15 cellular contexts compared by ENCODE assay signal in the genomic region with DNA sequence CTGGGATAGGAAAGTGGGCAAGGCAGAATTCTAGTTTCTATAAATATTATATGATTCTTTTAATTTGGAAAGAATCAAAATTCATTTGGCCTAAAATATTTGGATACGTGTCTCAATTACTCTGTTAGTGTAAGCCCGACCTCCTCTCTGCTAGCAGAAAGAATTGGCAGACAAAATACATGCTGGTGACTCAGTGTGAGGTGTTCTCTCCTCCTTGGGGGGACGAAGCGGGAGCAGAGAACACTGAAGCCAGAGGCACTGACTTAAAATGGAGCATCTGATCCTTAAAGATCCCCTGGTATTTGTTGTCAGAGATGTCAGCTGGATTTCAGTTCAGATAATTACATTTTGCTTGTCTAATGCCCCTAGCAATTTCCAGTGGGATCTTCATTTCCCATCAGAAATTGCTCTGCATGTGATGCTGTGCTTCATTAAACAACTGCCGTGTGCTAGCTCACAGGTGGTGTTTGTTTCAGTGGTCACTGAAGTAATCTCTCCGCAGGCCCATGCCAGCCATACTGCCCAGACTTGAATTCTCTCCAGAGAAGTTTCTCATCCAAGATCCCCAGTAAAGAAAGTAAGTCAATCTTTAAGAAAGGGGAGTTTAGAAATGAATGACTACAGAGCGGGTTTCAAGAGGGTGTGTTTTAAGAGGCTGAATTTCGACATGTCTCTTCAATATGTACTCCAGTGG.
A peak's percentile ranks its signal among the peaks of the same experiment; 100 is the strongest.
DNase-seq lines count a peak whose midpoint lies in the region; ATAC-seq, FAIRE-seq and TF ChIP-seq lines count a peak whose summit lies in the region.
"Had no signal": no experiment of that assay in that cellular context is flagged by ENCODE, and none has a peak within 500 bp of the region (broad histone marks: within the 10 kb centered on the region; RNA-seq: fewer than 3 reads in every experiment).

No MANE protein-coding gene starts in this region.

- ATAC-seq in HG03520 (IDR thresholded peaks at IDR 0.05; ENCODE audit: unreplicated experiment) (no peak), GM19351 (IDR thresholded peaks at IDR 0.05; ENCODE audit: unreplicated experiment) (no peak)
- ATAC-seq: right lobe of liver had no signal

- no peaks in the 10 kb centered on the region for H3K9me3 ChIP-seq in mammary epithelial cell (replicated peaks; ENCODE audit: insufficient read depth, low read length)
- H3K9me3 ChIP-seq in keratinocyte (ENCODE audit: control insufficient read depth, low read depth, low read length), result no peaks in the 10 kb centered on the region
- H3K9me3 ChIP-seq in trophoblast cell (ENCODE audit: insufficient read depth, low read depth, low read length), result no peaks in the 10 kb centered on the region
- H3K9me3 ChIP-seq: BLaER1 treated with 17β-estradiol and CSF1 and Interleukin-3, amounts not matched to agents 10 nM and 100 nM; right lobe of liver; upper lobe of left lung had no signal

- BruUV-seq in mammary epithelial cell (replicated peaks; lab: Mats Ljungman, UMichigan), result no TSS peak

- no peak overlapping the region for H3K14ac ChIP-seq in trophoblast cell (ENCODE audit: low read length)

- no peak overlapping the region for H2AK5ac ChIP-seq in trophoblast cell (ENCODE audit: low read length)

- H3K79me1 ChIP-seq in trophoblast cell (ENCODE audit: low read length), result no peaks in the 10 kb centered on the region

- no peak overlapping the region for H2BK120ac ChIP-seq in trophoblast cell (ENCODE audit: insufficient read depth, low read length, poor library complexity)

- H3K9ac ChIP-seq in mammary epithelial cell (ENCODE audit: insufficient read depth, low read length) (peak overlapping the region; percentile 69), keratinocyte (ENCODE audit: control insufficient read depth, extremely low read depth, insufficient read depth, low read length) (no peak overlapping the region), trophoblast cell (ENCODE audit: low read length) (no peak overlapping the region)
- H3K9ac ChIP-seq: BLaER1 treated with 17β-estradiol and CSF1 and Interleukin-3, amounts not matched to agents 10 nM and 100 nM had no signal

- H3K27me3 ChIP-seq in mammary epithelial cell (ENCODE audit: insufficient read depth, low read length) (no peaks in the 10 kb centered on the region), keratinocyte (ENCODE audit: control insufficient read depth, extremely low read depth, insufficient read depth, low read length) (no peaks in the 10 kb centered on the region), trophoblast cell (ENCODE audit: insufficient read depth, low read length) (no peaks in the 10 kb centered on the region)
- H3K27me3 ChIP-seq: BLaER1 treated with 17β-estradiol and CSF1 and Interleukin-3, amounts not matched to agents 10 nM and 100 nM; right lobe of liver; upper lobe of left lung had no signal

- peak overlapping the region; percentile 81 for H3K4me2 ChIP-seq in mammary epithelial cell (ENCODE audit: insufficient read depth, low read depth, low read length)
- peak overlapping the region; percentile 9 for H3K4me2 ChIP-seq in keratinocyte (ENCODE audit: control insufficient read depth, extremely low read depth, insufficient read depth, low read depth, low read length)
- no peak overlapping the region for H3K4me2 ChIP-seq in trophoblast cell (ENCODE audit: low read length)

- no peak overlapping the region for H4K91ac ChIP-seq in trophoblast cell (ENCODE audit: low read depth, low read length)

- in situ Hi-C loops in mammary epithelial cell (cut with MboI; ENCODE audit: low sequenced_read_pairs in 2 of 2), result no loop called here

- H3K79me2 ChIP-seq in mammary epithelial cell (ENCODE audit: insufficient read depth, low read length) (no peaks in the 10 kb centered on the region), keratinocyte (ENCODE audit: control insufficient read depth, insufficient read depth, low read length) (no peaks in the 10 kb centered on the region), trophoblast cell (ENCODE audit: control insufficient read depth, insufficient read depth, low read length, poor library complexity) (no peaks in the 10 kb centered on the region)

- no peak overlapping the region for H3K4ac ChIP-seq in trophoblast cell (ENCODE audit: low read depth, low read length)

- H4K12ac ChIP-seq in trophoblast cell (ENCODE audit: low read depth, low read length), result no peak overlapping the region

- no peak overlapping the region for H3K18ac ChIP-seq in trophoblast cell (ENCODE audit: low read length)

- no peak for FAIRE-seq in HTR-8/SVneo (lab: Jason Lieb, UNC)
- FAIRE-seq in keratinocyte (lab: Jason Lieb, UNC), result peak; percentile 94
- FAIRE-seq: colon had no signal

- no peak overlapping the region for H4K8ac ChIP-seq in trophoblast cell (ENCODE audit: low read depth, low read length)

- H2AFZ ChIP-seq in mammary epithelial cell (ENCODE audit: low read depth, low read length) (peak overlapping the region; percentile 96), keratinocyte (ENCODE audit: control insufficient read depth, low read length) (peak overlapping the region; percentile 1), trophoblast cell (ENCODE audit: insufficient read depth, low read length, poor library complexity) (no peak overlapping the region)

- H3K4me1 ChIP-seq in mammary epithelial cell (ENCODE audit: insufficient read depth, low read length), result peaks cover 38% of the 10 kb centered on the region
- H3K4me1 ChIP-seq in keratinocyte (ENCODE audit: control insufficient read depth, extremely low read depth, insufficient read depth, low read length), result peaks cover 24% of the 10 kb centered on the region
- H3K4me1 ChIP-seq in trophoblast cell (ENCODE audit: control insufficient read depth in 1 of 2, insufficient read depth in 2 of 2, low read length in 2 of 2), result no peaks in the 10 kb centered on the region
- H3K4me1 ChIP-seq: right lobe of liver had no signal

- no peak overlapping the region for H3K4me3 ChIP-seq in AG10803 (ENCODE audit: low read length)
- H3K4me3 ChIP-seq in mammary epithelial cell (replicated peaks in 1 of 3; ENCODE audit: insufficient read depth in 1 of 3, low read depth in 2 of 3, low read length in 3 of 3), result peak overlapping the region; percentile 15 to 35 (median 20)
- no peak overlapping the region for H3K4me3 ChIP-seq in keratinocyte (ENCODE audit: control insufficient read depth in 2 of 3, extremely low read depth in 1 of 3, insufficient read depth in 2 of 3, low read depth in 1 of 3, low read length in 3 of 3)
- H3K4me3 ChIP-seq in trophoblast cell (ENCODE audit: low read depth, low read length), result no peak overlapping the region
- H3K4me3 ChIP-seq: BLaER1 treated with 17β-estradiol and CSF1 and Interleukin-3, amounts not matched to agents 10 nM and 100 nM; right lobe of liver; upper lobe of left lung had no signal

- H3K23ac ChIP-seq in trophoblast cell (ENCODE audit: low read length), result no peak overlapping the region

- CTCF ChIA-PET in mammary epithelial cell (lab: Charles Lee; ENCODE audit: low non-redundant PET), result no interaction called here

- H3K9me1 ChIP-seq in keratinocyte (ENCODE audit: control insufficient read depth, extremely low read depth, insufficient read depth, low read length), result no peaks in the 10 kb centered on the region

- intact Hi-C loops in mammary epithelial cell (cut with micrococcal nuclease), result no loop called here

- peak; percentile 1 for DNase-seq in AG10803 (ENCODE audit: low read depth)
- peak; percentile 29 for DNase-seq in HTR-8/SVneo (ENCODE audit: insufficient read length, low spot score)
- DNase-seq in mammary epithelial cell, result peak; percentile 90
- DNase-seq in keratinocyte (ENCODE audit: low read depth, low spot score), result no peak
- DNase-seq in trophoblast cell, result no peak
- no peak for DNase-seq in SKM-1 (lab: John Stamatoyannopoulos, UW; ENCODE audit: unreplicated experiment)
- DNase-seq: activated CD4-positive, alpha-beta T cell treated with anti-CD3 and anti-CD28 coated beads for 1 hour; H9; NCI-H2171 treated with DMSO at 0.1 percent for 48 hours; right lobe of liver; upper lobe of left lung had no signal

- H4K20me1 ChIP-seq in mammary epithelial cell (ENCODE audit: insufficient read depth, low read length), result no peaks in the 10 kb centered on the region
- no peaks in the 10 kb centered on the region for H4K20me1 ChIP-seq in keratinocyte (ENCODE audit: control insufficient read depth, extremely low read depth, insufficient read depth, low read length)
- H4K20me1 ChIP-seq: BLaER1 treated with 17β-estradiol and CSF1 and Interleukin-3, amounts not matched to agents 10 nM and 100 nM had no signal

- no peak for TF ChIP-seq CTCF in AG10803 (conservative IDR thresholded peaks at IDR 0.05; ENCODE audit: low read length)
- no peak for TF ChIP-seq CTCF in mammary epithelial cell (conservative IDR thresholded peaks at IDR 0.05 in 1 of 2, IDR thresholded peaks at IDR 0.05 in 1 of 2; ENCODE audit: extremely low read depth in 1 of 2, insufficient read depth in 1 of 2, low read depth in 1 of 2, low read length in 2 of 2)
- TF ChIP-seq CTCF in keratinocyte (optimal IDR thresholded peaks at IDR 0.05 in 1 of 3, IDR thresholded peaks at IDR 0.05 in 1 of 3, conservative IDR thresholded peaks at IDR 0.05 in 1 of 3; ENCODE audit: extremely low read depth in 1 of 3, insufficient read depth in 2 of 3, low read length in 3 of 3), result no peak

- H3K36me3 ChIP-seq in mammary epithelial cell (ENCODE audit: insufficient read depth, low read length) (no peaks in the 10 kb centered on the region), keratinocyte (ENCODE audit: control insufficient read depth in 2 of 2, extremely low read depth in 1 of 2, insufficient read depth in 2 of 2, low read length in 2 of 2) (no peaks in the 10 kb centered on the region), trophoblast cell (ENCODE audit: control insufficient read depth in 1 of 2, insufficient read depth in 2 of 2, low read length in 2 of 2) (no peaks in the 10 kb centered on the region)
- H3K36me3 ChIP-seq: BLaER1 treated with 17β-estradiol and CSF1 and Interleukin-3, amounts not matched to agents 10 nM and 100 nM; right lobe of liver; upper lobe of left lung had no signal

- no peak overlapping the region for H2BK5ac ChIP-seq in trophoblast cell (ENCODE audit: low read depth, low read length, poor library complexity)

- H3K27ac ChIP-seq in mammary epithelial cell (ENCODE audit: insufficient read depth, low read depth, low read length) (peak overlapping the region; percentile 72), keratinocyte (ENCODE audit: control insufficient read depth, insufficient read depth, low read length) (peak overlapping the region; percentile 26), trophoblast cell (ENCODE audit: low read depth, low read length) (no peak overlapping the region)
- H3K27ac ChIP-seq: BLaER1 treated with 17β-estradiol and CSF1 and Interleukin-3, amounts not matched to agents 10 nM and 100 nM; right lobe of liver; upper lobe of left lung had no signal

- no peak overlapping the region for H2BK12ac ChIP-seq in trophoblast cell (ENCODE audit: low read length)

- dilution Hi-C loops in mammary epithelial cell (cut with HindIII; ENCODE audit: low sequenced_read_pairs), result no loop called here
- dilution Hi-C loops in keratinocyte (cut with MboI; ENCODE audit: extremely low pct_ligation_motif_present, low sequenced_read_pairs), result no loop called here

- 8% methylated on average over 8 of the region's 8 CpGs for WGBS in mammary epithelial cell (ENCODE audit: low coverage, missing lambda C conversion rate)
- WGBS in trophoblast cell (ENCODE audit: extremely low coverage, insufficient coverage, insufficient read length), result no CpG with 5 or more reads among the region's 8 CpGs

Comparison
In these comparisons a context has a peak if more than half of its experiments do, and no peak if none do; other contexts are left out.
1. DNase-seq: peak in AG10803 (single experiment), HTR-8/SVneo (single experiment) and mammary epithelial cell (single experiment); none in keratinocyte (single experiment), trophoblast cell (0 of 2) and SKM-1 (single experiment).
2. H3K4me3 ChIP-seq: peak in mammary epithelial cell (3 of 3); none in AG10803 (single experiment), keratinocyte (0 of 3) and trophoblast cell (single experiment).